ENCODE assay signal across 12 cellular contexts in genomic region chr7:21383217-21383832, GRCh38. TPM values are rescaled to one million over a fixed set of nuclear protein-coding genes. Genes with fewer than 3 reads are reported as not detected.
DNase-seq lines count a peak whose midpoint lies in the region; ATAC-seq, FAIRE-seq and TF ChIP-seq lines count a peak whose summit lies in the region.
"Had no signal": no experiment of that assay in that cellular context is flagged by ENCODE, and none has a peak within 500 bp of the region (broad histone marks: within the 10 kb centered on the region; RNA-seq: fewer than 3 reads in every experiment).

No MANE protein-coding gene starts in this region.

- no peaks in the 10 kb centered on the region for H3K9me2 ChIP-seq in GM23338 (ENCODE audit: insufficient read depth)

- ATAC-seq in activated CD8-positive, alpha-beta memory T cell treated with anti-CD3 and anti-CD28 coated beads, Interleukin-2, amount 10 ng/mL, durations not matched to agents 7 days and 5 days: peak; percentile 71
- peak; percentile 25 for ATAC-seq in HG02610 (IDR thresholded peaks at IDR 0.05; ENCODE audit: unreplicated experiment)
- peak; percentile 37 for ATAC-seq in HG03442 (IDR thresholded peaks at IDR 0.05; ENCODE audit: unreplicated experiment)
- no peak for ATAC-seq in GM23338
- ATAC-seq: upper lobe of right lung had no signal

- FAIRE-seq in urothelium cell line (lab: Jason Lieb, UNC): no peak

- peaks cover 3% of the 10 kb centered on the region for H3K9me3 Mint-ChIP-seq in activated CD8-positive, alpha-beta memory T cell treated with anti-CD3 and anti-CD28 coated beads, Interleukin-2, amount 10 ng/mL, durations not matched to agents 7 days and 5 days (ENCODE audit: low read depth)
- H3K9me3 Mint-ChIP-seq in GM23338: 0 out of 3 replicates have a peak, but pooled peaks cover under 1% of the 10 kb centered on the region

- CTCF ChIA-PET in activated CD8-positive, alpha-beta memory T cell treated with anti-CD3 and anti-CD28 coated beads, Interleukin-2, amount 10 ng/mL, durations not matched to agents 7 days and 5 days (lab: Charles Lee): interaction anchor here (0.8 to 2.9 kb wide), 12 partner anchors 12 to 129 kb away, joined by 3 to 13 read pairs (median 4); partner anchors contain the start of gene SP4

- no peak overlapping the region for H3K4me3 ChIP-seq in trophoblast cell (ENCODE audit: low read depth, low read length)
- no peak overlapping the region for H3K4me3 ChIP-seq in GM23338
- H3K4me3 ChIP-seq: upper lobe of right lung had no signal

- H3K79me2 ChIP-seq in trophoblast cell (ENCODE audit: control insufficient read depth, insufficient read depth, low read length, poor library complexity) (no peaks in the 10 kb centered on the region), GM23338 (replicated peaks; ENCODE audit: insufficient read depth) (no peaks in the 10 kb centered on the region)

- no peak overlapping the region for H3K14ac ChIP-seq in trophoblast cell (ENCODE audit: low read length)

- no peak overlapping the region for H2BK12ac ChIP-seq in trophoblast cell (ENCODE audit: low read length)

- H3K4me1 ChIP-seq in trophoblast cell (ENCODE audit: control insufficient read depth in 1 of 2, insufficient read depth in 2 of 2, low read length in 2 of 2): no peaks in the 10 kb centered on the region
- H3K4me1 ChIP-seq in GM23338 (ENCODE audit: insufficient read depth): peaks cover 1% of the 10 kb centered on the region
- H3K4me1 ChIP-seq: upper lobe of right lung had no signal

- H4K8ac ChIP-seq in trophoblast cell (ENCODE audit: low read depth, low read length): no peak overlapping the region

- no peak overlapping the region for H3K18ac ChIP-seq in trophoblast cell (ENCODE audit: low read length)

- no peak overlapping the region for H2AFZ ChIP-seq in trophoblast cell (ENCODE audit: insufficient read depth, low read length, poor library complexity)
- no peak overlapping the region for H2AFZ ChIP-seq in GM23338

- H3K27me3 ChIP-seq in trophoblast cell (ENCODE audit: insufficient read depth, low read length): no peaks in the 10 kb centered on the region
- no peaks in the 10 kb centered on the region for H3K27me3 ChIP-seq in GM23338 (ENCODE audit: insufficient read depth)
- H3K27me3 ChIP-seq: upper lobe of right lung had no signal

- H3K4me1 Mint-ChIP-seq in activated CD8-positive, alpha-beta memory T cell treated with anti-CD3 and anti-CD28 coated beads, Interleukin-2, amount 10 ng/mL, durations not matched to agents 7 days and 5 days: peaks cover 38% of the 10 kb centered on the region
- peaks cover 4% of the 10 kb centered on the region for H3K4me1 Mint-ChIP-seq in GM23338

- no peak overlapping the region for H3K4me2 ChIP-seq in trophoblast cell (ENCODE audit: low read length)
- H3K4me2 ChIP-seq in GM23338: no peak overlapping the region

- no peaks in the 10 kb centered on the region for H3K27me3 Mint-ChIP-seq in activated CD8-positive, alpha-beta memory T cell treated with anti-CD3 and anti-CD28 coated beads, Interleukin-2, amount 10 ng/mL, durations not matched to agents 7 days and 5 days
- no peaks in the 10 kb centered on the region for H3K27me3 Mint-ChIP-seq in GM23338 (ENCODE audit: insufficient read depth, low read depth, poor library complexity)
- H3K27me3 Mint-ChIP-seq: progenitor cell of endocrine pancreas had no signal

- peak overlapping the region; percentile 65 for H3K4me3 Mint-ChIP-seq in activated CD8-positive, alpha-beta memory T cell treated with anti-CD3 and anti-CD28 coated beads, Interleukin-2, amount 10 ng/mL, durations not matched to agents 7 days and 5 days
- no peak overlapping the region for H3K4me3 Mint-ChIP-seq in GM23338

- H4K20me1 ChIP-seq in GM23338 (replicated peaks; ENCODE audit: insufficient read depth): no peaks in the 10 kb centered on the region

- no peak overlapping the region for H3K9ac ChIP-seq in trophoblast cell (ENCODE audit: low read length)

- peaks cover 14% of the 10 kb centered on the region for H3K36me3 Mint-ChIP-seq in activated CD8-positive, alpha-beta memory T cell treated with anti-CD3 and anti-CD28 coated beads, Interleukin-2, amount 10 ng/mL, durations not matched to agents 7 days and 5 days
- peaks cover under 1% of the 10 kb centered on the region; the same call in 1 of the 3 replicates for H3K36me3 Mint-ChIP-seq in GM23338 (ENCODE audit: low read depth)

- H3K27ac ChIP-seq in trophoblast cell (ENCODE audit: low read depth, low read length): no peak overlapping the region
- H3K27ac ChIP-seq in GM23338 (ENCODE audit: low read depth): no peak overlapping the region
- H3K27ac ChIP-seq: upper lobe of right lung had no signal

- H2BK120ac ChIP-seq in trophoblast cell (ENCODE audit: insufficient read depth, low read length, poor library complexity): no peak overlapping the region

- H2BK5ac ChIP-seq in trophoblast cell (ENCODE audit: low read depth, low read length, poor library complexity): no peak overlapping the region

- H3K79me1 ChIP-seq in trophoblast cell (ENCODE audit: low read length): no peaks in the 10 kb centered on the region

- H4K12ac ChIP-seq in trophoblast cell (ENCODE audit: low read depth, low read length): no peak overlapping the region

- no peak overlapping the region for H4K91ac ChIP-seq in trophoblast cell (ENCODE audit: low read depth, low read length)

- H2AK5ac ChIP-seq in trophoblast cell (ENCODE audit: low read length): no peak overlapping the region

- H3K36me3 ChIP-seq in trophoblast cell (ENCODE audit: control insufficient read depth in 1 of 2, insufficient read depth in 2 of 2, low read length in 2 of 2) (no peaks in the 10 kb centered on the region), GM23338 (ENCODE audit: insufficient read depth) (0 out of 2 replicates have a peak, but pooled peaks cover 4% of the 10 kb centered on the region)
- H3K36me3 ChIP-seq: upper lobe of right lung had no signal

- DNase-seq in activated CD8-positive, alpha-beta memory T cell treated with anti-CD3 and anti-CD28 coated beads, Interleukin-2, amount 10 ng/mL, durations not matched to agents 7 days and 5 days: no peak
- no peak for DNase-seq in activated CD8-positive, alpha-beta memory T cell treated with anti-CD3 and anti-CD28 coated beads, Interleukin-2, amount 50 U/mL, for 4 hours
- DNase-seq in trophoblast cell (peak; percentile 36 to 85), GM23338 (ENCODE audit: low spot score) (no peak), UCSD-AML1 (lab: John Stamatoyannopoulos, UW; ENCODE audit: unreplicated experiment) (no peak), urothelium cell line (ENCODE audit: low spot score) (no peak)
- DNase-seq: GDM1, HCEC 1CT, upper lobe of right lung had no signal

- H3K4ac ChIP-seq in trophoblast cell (ENCODE audit: low read depth, low read length): no peak overlapping the region

- no peak for TF ChIP-seq CTCF in GM23338 (conservative IDR thresholded peaks at IDR 0.05; ENCODE audit: low read depth in 2 of 2)

- no peak overlapping the region for H3K23ac ChIP-seq in trophoblast cell (ENCODE audit: low read length)

- peak overlapping the region; percentile 95 for H3K27ac Mint-ChIP-seq in activated CD8-positive, alpha-beta memory T cell treated with anti-CD3 and anti-CD28 coated beads, Interleukin-2, amount 10 ng/mL, durations not matched to agents 7 days and 5 days
- H3K27ac Mint-ChIP-seq in GM23338: no peak overlapping the region
- H3K27ac Mint-ChIP-seq: progenitor cell of endocrine pancreas had no signal

- no peaks in the 10 kb centered on the region for H3K9me3 ChIP-seq in trophoblast cell (ENCODE audit: insufficient read depth, low read depth, low read length)
- H3K9me3 ChIP-seq: upper lobe of right lung had no signal

- H3F3A ChIP-seq in GM23338 (replicated peaks; ENCODE audit: low read depth): no peaks in the 10 kb centered on the region

TF ChIP-seq in GM23338, 12 proteins besides CTCF, POLR2A, EP300 and RAD21 (continues in another document):
- TF ChIP-seq STAT1 (IDR thresholded peaks at IDR 0.05; ENCODE audit: unreplicated experiment) (no peak), POLR2AphosphoS5 (IDR thresholded peaks at IDR 0.05; ENCODE audit: low read depth) (no peak), JUNB (IDR thresholded peaks at IDR 0.05; ENCODE audit: unreplicated experiment) (no peak), CREB1 (CRISPR knock-in tag; IDR thresholded peaks at IDR 0.05; ENCODE audit: low read depth) (no peak), NANOG (IDR thresholded peaks at IDR 0.05; ENCODE audit: borderline replicate concordance) (no peak), EZH2phosphoT487 (IDR thresholded peaks at IDR 0.05; ENCODE audit: unreplicated experiment) (no peak), EZH2 (IDR thresholded peaks at IDR 0.05; ENCODE audit: low read depth, unreplicated experiment) (no peak)

RNA-seq across cellular contexts. Expression of gene SP4, which starts 44.6 kb away (rescaled TPM):
- total RNA-seq in activated CD8-positive, alpha-beta memory T cell treated with anti-CD3 and anti-CD28 coated beads, Interleukin-2, amount 10 ng/mL, durations not matched to agents 7 days and 5 days: 10 to 100 TPM; 55.9 to 58.7 TPM
- 1.4 and 1.9 TPM in 2 replicates for polyA plus RNA-seq in trophoblast cell (2013)
- 36.7 and 41.6 TPM in 2 replicates for total RNA-seq in GM23338 (2014; rRNA removed; shearing (Covaris generic))
- 10.7 and 11.9 TPM in 2 replicates for polyA plus RNA-seq in GM23338 (2016; fragmentation: Nextera tagmentation; extraction: Ambion mirVana)

Comparison
In these comparisons a context has a peak if more than half of its experiments do, and no peak if none do; other contexts are left out.
1. DNase-seq: peak in trophoblast cell (2 of 2); none in activated CD8-positive, alpha-beta memory T cell treated with anti-CD3 and anti-CD28 coated beads, Interleukin-2, amount 10 ng/mL, durations not matched to agents 7 days and 5 days (single experiment), activated CD8-positive, alpha-beta memory T cell treated with anti-CD3 and anti-CD28 coated beads, Interleukin-2, amount 50 U/mL, for 4 hours (single experiment), GM23338 (single experiment), UCSD-AML1 (single experiment) and urothelium cell line (single experiment).